ENCODE assay signal across 12 cellular contexts in the genomic region with DNA sequence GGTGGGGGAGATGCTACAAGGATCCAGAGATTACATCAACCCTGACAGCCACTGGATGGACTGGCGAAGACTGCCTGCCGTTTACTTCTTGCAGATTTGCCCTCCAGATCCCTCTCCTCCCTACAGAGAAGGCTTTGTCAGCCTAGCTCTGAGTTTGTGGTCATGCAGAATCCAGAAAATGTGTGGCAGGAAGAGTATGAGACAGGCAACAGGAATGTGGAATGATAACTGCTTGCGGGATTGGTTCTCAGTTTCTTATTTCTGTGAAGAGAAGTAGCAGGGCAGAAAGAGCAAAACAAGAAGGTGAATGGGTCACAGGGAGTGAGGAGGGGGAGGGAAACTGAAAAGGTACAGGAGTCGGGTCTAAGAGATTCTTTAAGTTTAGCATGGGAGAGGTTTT.
DNase-seq lines count a peak whose midpoint lies in the region; ATAC-seq, FAIRE-seq and TF ChIP-seq lines count a peak whose summit lies in the region.
"Had no signal": no experiment of that assay in that cellular context is flagged by ENCODE, and none has a peak within 500 bp of the region (broad histone marks: within the 10 kb centered on the region; RNA-seq: fewer than 3 reads in every experiment).

No MANE protein-coding gene starts in this region.

- H3K4me3 ChIP-seq in HepG2 (replicated peaks in 1 of 3; ENCODE audit: insufficient read depth in 1 of 3, low read depth in 2 of 3, low read length in 3 of 3) = no peak overlapping the region
- no peak overlapping the region for H3K4me3 ChIP-seq in right lobe of liver
- H3K4me3 ChIP-seq in astrocyte of the cerebellum (ENCODE audit: low read depth, low read length) = no peak overlapping the region

- in situ Hi-C loops in HepG2 (cut with HindIII; ENCODE audit: extremely low pct_ligation_motif_present, low pct_unique_long_range_greater_than_20kb) (no loop called here), astrocyte of the cerebellum (cut with HindIII; ENCODE audit: low sequenced_read_pairs) (loop anchor here (5.0 to 10.0 kb wide), 2 partner anchors 37 to 115 kb away; no protein-coding TSS in a partner anchor)

- TF ChIP-seq POLR2A in HepG2 (IDR thresholded peaks at IDR 0.05; ENCODE audit: insufficient read depth in 1 of 2, low read depth in 2 of 2, low read length in 2 of 2) (no peak), right lobe of liver (IDR thresholded peaks at IDR 0.05) (no peak)

- no peak for TF ChIP-seq RAD21 in HepG2 (CRISPR knock-in tag; IDR thresholded peaks at IDR 0.05)

- TF ChIP-seq CTCF in HepG2 (CRISPR knock-in tag; IDR thresholded peaks at IDR 0.05) = no peak
- TF ChIP-seq CTCF in right lobe of liver (IDR thresholded peaks at IDR 0.05) = no peak
- TF ChIP-seq CTCF in astrocyte of the cerebellum (IDR thresholded peaks at IDR 0.05; ENCODE audit: low read depth, low read length, missing control alignments) = no peak

- POLR2A ChIA-PET in HepG2 (lab: Yijun Ruan, JAX) = no interaction called here

- peak; percentile 63 for DNase-seq in HepG2 (ENCODE audit: low spot score)
- no peak for DNase-seq in right lobe of liver
- DNase-seq in astrocyte of the cerebellum (ENCODE audit: low read depth) = peak; percentile 93
- DNase-seq in islet precursor cell = peak; percentile 98
- DNase-seq in NOMO-1 treated with dmso at 0.1 percent for 144 hours (lab: John Stamatoyannopoulos, UW; ENCODE audit: unreplicated experiment) = no peak
- DNase-seq in cerebellum (ENCODE audit: low spot score) = no peak
- no peak for DNase-seq in DMS79 treated with DMSO at 0.1 percent for 48 hours (lab: John Stamatoyannopoulos, UW)
- DNase-seq: activated CD4-positive, CD25-positive, alpha-beta regulatory T cell; MM.1S; stimulated activated CD4-positive, alpha-beta T cell treated with anti-CD3 and anti-CD28 coated beads, Interleukin-1b, Interleukin-23, amount 100 ng/mL, for 48 hours had no signal

- H3K36me3 ChIP-seq in HepG2 (replicated peaks in 1 of 2; ENCODE audit: control insufficient read depth in 1 of 2, insufficient read depth in 2 of 2, low read length in 2 of 2) = no peaks in the 10 kb centered on the region
- H3K36me3 ChIP-seq in right lobe of liver = no peaks in the 10 kb centered on the region

- intact Hi-C loops in HepG2 (cut with micrococcal nuclease; ENCODE audit: unreplicated experiment) (no loop called here), right lobe of liver (cut with DNase I) (no loop called here)

- CTCF ChIA-PET in HepG2 (lab: Yijun Ruan, JAX; ENCODE audit: low intra/inter-chr PET ratio, low total read pairs) = no interaction called here

- H3K9ac ChIP-seq in HepG2 (ENCODE audit: insufficient read depth, low read depth, low read length) = no peak overlapping the region

- no peaks in the 10 kb centered on the region for H3K9me3 ChIP-seq in HepG2 (ENCODE audit: low read length)
- H3K9me3 ChIP-seq in right lobe of liver = no peaks in the 10 kb centered on the region

- 0 out of 3 replicates have a peak, but pooled peaks have one; percentile 18 for ATAC-seq in HepG2
- ATAC-seq in right lobe of liver = no peak
- ATAC-seq in HG03135 (IDR thresholded peaks at IDR 0.05; ENCODE audit: unreplicated experiment) = no peak

- H4K20me1 ChIP-seq in HepG2 (ENCODE audit: insufficient read depth, low read length) = no peaks in the 10 kb centered on the region

- peaks cover 44% of the 10 kb centered on the region for H3K4me1 ChIP-seq in HepG2 (ENCODE audit: insufficient read depth, low read length)
- peaks cover 0 to 25% (median 12%) of the 10 kb centered on the region in 4 donors for H3K4me1 ChIP-seq in right lobe of liver

- no peak overlapping the region for H2AFZ ChIP-seq in HepG2 (ENCODE audit: low read length)

- FAIRE-seq in HepG2 (lab: Jason Lieb, UNC) = no peak

- no peak overlapping the region for H3K4me2 ChIP-seq in HepG2 (ENCODE audit: low read depth, low read length)

- no TSS peak for BruUV-seq in HepG2 (replicated peaks; lab: Mats Ljungman, UMichigan)

- no peaks in the 10 kb centered on the region for H3K79me2 ChIP-seq in HepG2 (ENCODE audit: insufficient read depth, low read length)

- WGBS in HepG2 (ENCODE audit: low lambda C conversion rate) = 51% methylated on average over 4 of the region's 4 CpGs
- WGBS in right lobe of liver (ENCODE audit: insufficient coverage, low coverage, low lambda C conversion rate, missing lambda C conversion rate) = 62% methylated on average over 4 of the region's 4 CpGs

- no peaks in the 10 kb centered on the region for H3K27me3 ChIP-seq in HepG2 (ENCODE audit: control insufficient read depth in 1 of 2, insufficient read depth in 2 of 2, low read length in 2 of 2)
- H3K27me3 ChIP-seq in right lobe of liver = no peaks in the 10 kb centered on the region

- no peak for TF ChIP-seq EP300 in HepG2 (IDR thresholded peaks at IDR 0.05; ENCODE audit: low read depth in 2 of 2, low read length in 2 of 2)
- TF ChIP-seq EP300 in HepG2 (CRISPR knock-in tag; IDR thresholded peaks at IDR 0.05; ENCODE audit: borderline replicate concordance) = no peak

- H3K27ac ChIP-seq in HepG2 (ENCODE audit: extremely low read length, insufficient read depth, low read length) = no peak overlapping the region
- H3K27ac ChIP-seq in right lobe of liver = no peak overlapping the region
- H3K27ac ChIP-seq: 22Rv1 had no signal

TF ChIP-seq in HepG2, 621 proteins besides CTCF, POLR2A, EP300 and RAD21:
- TF ChIP-seq ZBTB33 (CRISPR knock-in tag; IDR thresholded peaks at IDR 0.05) (peak; percentile 49; the same call in 1 of the 2 replicates), ZSCAN12 (CRISPR knock-in tag; IDR thresholded peaks at IDR 0.05) (no peak)
TF ChIP-seq in HepG2: peak in this region for 1.

Comparison
In these comparisons a context has a peak if more than half of its experiments do, and no peak if none do; other contexts are left out.
1. DNase-seq: peak in HepG2 (single experiment), astrocyte of the cerebellum (single experiment) and islet precursor cell (single experiment); none in right lobe of liver (0 of 3), NOMO-1 treated with dmso at 0.1 percent for 144 hours (single experiment), cerebellum (single experiment) and DMS79 treated with DMSO at 0.1 percent for 48 hours (single experiment).